In genomic region chr16:23512168-23512695, GRCh38 we compare ENCODE assay signal across 1 cellular context.
TF ChIP-seq lines count a peak whose summit lies in the region.

No MANE protein-coding gene starts in this region.

TF ChIP-seq in HepG2, 621 proteins besides CTCF, POLR2A, EP300 and RAD21 (continues in another document):
- TF ChIP-seq ZNF17 (CRISPR knock-in tag; IDR thresholded peaks at IDR 0.05) (no peak), ZZZ3 (CRISPR knock-in tag; IDR thresholded peaks at IDR 0.05; ENCODE audit: borderline replicate concordance) (no peak), SRSF1 (optimal IDR thresholded peaks at IDR 0.05; ENCODE audit: low read depth, low read length) (no peak), ZNF652 (CRISPR knock-in tag; IDR thresholded peaks at IDR 0.05; ENCODE audit: borderline replicate concordance, low read depth) (peak; percentile 81), ZNF879 (CRISPR knock-in tag; IDR thresholded peaks at IDR 0.05) (no peak), JARID2 (CRISPR knock-in tag; IDR thresholded peaks at IDR 0.05; ENCODE audit: insufficient replicate concordance) (no peak), ADNP (CRISPR knock-in tag; IDR thresholded peaks at IDR 0.05) (no peak), MZF1 (CRISPR knock-in tag; IDR thresholded peaks at IDR 0.05; ENCODE audit: borderline replicate concordance) (no peak), SIN3A (IDR thresholded peaks at IDR 0.05; ENCODE audit: borderline replicate concordance, low read depth, low read length) (no peak), ARID4A (CRISPR knock-in tag; IDR thresholded peaks at IDR 0.05; ENCODE audit: borderline replicate concordance) (no peak), NCOA2 (CRISPR knock-in tag; IDR thresholded peaks at IDR 0.05) (0 out of 2 replicates have a peak, but pooled peaks have one; percentile 9), ZHX2 (IDR thresholded peaks at IDR 0.05; ENCODE audit: low read depth) (no peak), ZHX2 (CRISPR knock-in tag; IDR thresholded peaks at IDR 0.05; ENCODE audit: borderline replicate concordance) (no peak), TGIF2 (CRISPR knock-in tag; IDR thresholded peaks at IDR 0.05) (no peak), MIXL1 (CRISPR knock-in tag; IDR thresholded peaks at IDR 0.05) (0 out of 2 replicates have a peak, but pooled peaks have one; percentile 16), GTF3A (CRISPR knock-in tag; conservative IDR thresholded peaks at IDR 0.05) (no peak), RORA (CRISPR knock-in tag; IDR thresholded peaks at IDR 0.05) (no peak), PAXIP1 (CRISPR knock-in tag; conservative IDR thresholded peaks at IDR 0.05) (no peak), ZFX (CRISPR knock-in tag; IDR thresholded peaks at IDR 0.05; ENCODE audit: low read depth) (peak; percentile 17; the same call in 1 of the 2 replicates), GFI1 (CRISPR knock-in tag; IDR thresholded peaks at IDR 0.05; ENCODE audit: borderline replicate concordance) (no peak), ZNF761 (CRISPR knock-in tag; conservative IDR thresholded peaks at IDR 0.05) (no peak), RBM39 (IDR thresholded peaks at IDR 0.05; ENCODE audit: low read depth, low read length, poor library complexity, severe bottlenecking) (no peak), KDM4B (CRISPR knock-in tag; IDR thresholded peaks at IDR 0.05) (no peak), HNF4G (IDR thresholded peaks at IDR 0.05; ENCODE audit: borderline replicate concordance, low read depth, low read length) (0 out of 2 replicates have a peak, but pooled peaks have one; percentile 34), HNF4G (CRISPR knock-in tag; IDR thresholded peaks at IDR 0.05; ENCODE audit: borderline replicate concordance, low read depth) (no peak), ZBTB38 (CRISPR knock-in tag; IDR thresholded peaks at IDR 0.05) (peak; percentile 49; the same call in 1 of the 2 replicates), RARA (CRISPR knock-in tag; IDR thresholded peaks at IDR 0.05) (peak; percentile 87), HNF4A (CRISPR knock-in tag; IDR thresholded peaks at IDR 0.05) (peak; percentile 80), NR2F6 (IDR thresholded peaks at IDR 0.05) (peak; percentile 25), NR2F6 (CRISPR knock-in tag; IDR thresholded peaks at IDR 0.05) (peak; percentile 36; the same call in 1 of the 2 replicates), NFIB (CRISPR knock-in tag; IDR thresholded peaks at IDR 0.05; ENCODE audit: borderline replicate concordance) (no peak), ZNF530 (CRISPR knock-in tag; IDR thresholded peaks at IDR 0.05; ENCODE audit: low read depth) (no peak), EED (CRISPR knock-in tag; IDR thresholded peaks at IDR 0.05) (no peak), DBP (CRISPR knock-in tag; IDR thresholded peaks at IDR 0.05; ENCODE audit: not compliant biosample characterization) (no peak), RFXAP (CRISPR knock-in tag; IDR thresholded peaks at IDR 0.05; ENCODE audit: borderline replicate concordance) (no peak), LCORL (IDR thresholded peaks at IDR 0.05) (no peak), LCORL (CRISPR knock-in tag; IDR thresholded peaks at IDR 0.05) (no peak), ZNF703 (CRISPR knock-in tag; IDR thresholded peaks at IDR 0.05; ENCODE audit: borderline replicate concordance) (no peak), MED1 (CRISPR knock-in tag; IDR thresholded peaks at IDR 0.05) (0 out of 2 replicates have a peak, but pooled peaks have one; percentile 22), TFE3 (CRISPR knock-in tag; IDR thresholded peaks at IDR 0.05) (no peak), PPARG (CRISPR knock-in tag; conservative IDR thresholded peaks at IDR 0.05) (no peak), ZC3H4 (CRISPR knock-in tag; IDR thresholded peaks at IDR 0.05; ENCODE audit: borderline replicate concordance) (no peak), HHEX (CRISPR knock-in tag; IDR thresholded peaks at IDR 0.05) (no peak), RXRA (CRISPR knock-in tag; IDR thresholded peaks at IDR 0.05) (peak; percentile 20; the same call in 1 of the 2 replicates), RXRB (CRISPR knock-in tag; IDR thresholded peaks at IDR 0.05; ENCODE audit: borderline replicate concordance) (peak; percentile 54; the same call in 1 of the 2 replicates), ZNF850 (CRISPR knock-in tag; conservative IDR thresholded peaks at IDR 0.05) (no peak), ETV6 (CRISPR knock-in tag; conservative IDR thresholded peaks at IDR 0.05) (no peak), RELA (CRISPR knock-in tag; IDR thresholded peaks at IDR 0.05) (no peak), ZFP90 (CRISPR knock-in tag; IDR thresholded peaks at IDR 0.05; ENCODE audit: borderline replicate concordance) (no peak), SMC3 (IDR thresholded peaks at IDR 0.05; ENCODE audit: low read length) (no peak), PHF5A (CRISPR knock-in tag; IDR thresholded peaks at IDR 0.05; ENCODE audit: low read depth, unreplicated experiment) (no peak), ELF3 (CRISPR knock-in tag; IDR thresholded peaks at IDR 0.05) (no peak), ZNF251 (CRISPR knock-in tag; IDR thresholded peaks at IDR 0.05) (no peak), SAP130 (CRISPR knock-in tag; IDR thresholded peaks at IDR 0.05; ENCODE audit: low read depth) (0 out of 2 replicates have a peak, but pooled peaks have one; percentile 14), HOXA7 (CRISPR knock-in tag; IDR thresholded peaks at IDR 0.05) (no peak), PATZ1 (CRISPR knock-in tag; IDR thresholded peaks at IDR 0.05) (no peak), FOXP1 (IDR thresholded peaks at IDR 0.05) (no peak), FOXP1 (CRISPR knock-in tag; IDR thresholded peaks at IDR 0.05) (peak; percentile 6; the same call in 1 of the 2 replicates)
